In genomic region chr2:223747392-223748042, GRCh38 we compare ENCODE assay signal across 24 cellular contexts.
"Had no signal": no experiment of that assay in that cellular context is flagged by ENCODE, and none has a peak within 500 bp of the region (broad histone marks: within the 10 kb centered on the region; RNA-seq: fewer than 3 reads in every experiment).

No MANE protein-coding gene starts in this region.

- H3K36me3 ChIP-seq: gastrocnemius medialis, neural progenitor cell, prostate gland, right atrium auricular region, sigmoid colon, stomach, thyroid gland, vagina had no signal

- DNase-seq: dorsolateral prefrontal cortex; effector CD8-positive, alpha-beta T cell; endodermal cell; erythroblast; gastrocnemius medialis; head of caudate nucleus; kidney; mesendoderm; midbrain; naive thymus-derived CD4-positive, alpha-beta T cell; sigmoid colon; stimulated activated CD4-positive, alpha-beta T cell treated with anti-CD3 and anti-CD28 coated beads, Interleukin-2, amount 100 ng/mL, for 24 hours; stimulated activated CD4-positive, alpha-beta T cell treated with anti-CD3 and anti-CD28 coated beads, Interleukin-4, amount 100 ng/mL, for 24 hours; stimulated activated naive CD4-positive, alpha-beta T cell treated with Interleukin-2 at 50 U/mL for 16 hours; stomach; thyroid gland; trophoblast cell had no signal

- H3K4me3 ChIP-seq: dorsolateral prefrontal cortex, gastrocnemius medialis, neural progenitor cell, prostate gland, right atrium auricular region, sigmoid colon, stomach, thyroid gland, vagina had no signal

- H3K9me3 ChIP-seq: gastrocnemius medialis, prostate gland, right atrium auricular region, sigmoid colon, stomach, thyroid gland, vagina had no signal

- ATAC-seq: gastrocnemius medialis; left lobe of liver; naive thymus-derived CD4-positive, alpha-beta T cell; stimulated activated effector memory CD8-positive, alpha-beta T cell treated with anti-CD3 and anti-CD28 coated beads, Interleukin-12 subunit alpha, Interleukin-12 subunit beta, amount 100 ng/mL, for 72 hours had no signal

- H3K4me1 ChIP-seq: gastrocnemius medialis, neural progenitor cell, prostate gland, sigmoid colon, stomach, vagina had no signal

- FAIRE-seq: colon, kidney had no signal

- H3K27ac ChIP-seq: dorsolateral prefrontal cortex, gastrocnemius medialis, neural progenitor cell, prostate gland, right atrium auricular region, sigmoid colon, stomach, vagina had no signal

- H3K27me3 ChIP-seq: gastrocnemius medialis, neural progenitor cell, right atrium auricular region, sigmoid colon, stomach, thyroid gland, vagina had no signal
